ENCODE assay signal across 14 cellular contexts in the genomic region with DNA sequence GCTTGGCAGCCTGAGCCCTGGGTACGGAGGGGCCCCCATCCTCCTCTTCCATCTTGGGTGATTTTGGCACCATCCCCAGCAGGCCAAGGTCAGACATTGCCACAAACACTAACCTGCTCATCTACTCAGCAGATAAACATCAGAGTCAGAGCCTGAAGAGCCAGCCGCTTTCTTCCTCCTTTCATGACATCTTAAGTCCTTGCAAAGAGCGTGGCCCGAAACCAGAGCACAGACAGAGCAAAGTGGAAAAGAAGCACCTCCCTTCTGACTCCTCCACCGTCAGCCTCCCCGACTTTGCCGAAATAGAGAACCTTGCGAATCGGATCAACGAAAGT. TPM values are rescaled to one million over a fixed set of nuclear protein-coding genes. Genes with fewer than 3 reads are reported as not detected.
A peak's percentile ranks its signal among the peaks of the same experiment; 100 is the strongest.
DNase-seq lines count a peak whose midpoint lies in the region; TF ChIP-seq lines count a peak whose summit lies in the region.
"Had no signal": no experiment of that assay in that cellular context is flagged by ENCODE, and none has a peak within 500 bp of the region (broad histone marks: within the 10 kb centered on the region; RNA-seq: fewer than 3 reads in every experiment).

No MANE protein-coding gene starts in this region.

- no peak for TF ChIP-seq CTCF in progenitor cell of endocrine pancreas (IDR thresholded peaks at IDR 0.05; ENCODE audit: unreplicated experiment)

- H3K27me3 ChIP-seq in adipocyte (replicated peaks; ENCODE audit: control insufficient read depth, insufficient read depth, low read length), result no peaks in the 10 kb centered on the region
- H3K27me3 ChIP-seq: right lobe of liver, suprapubic skin had no signal

- peak overlapping the region; percentile 61 for H3K9ac ChIP-seq in adipocyte (ENCODE audit: low read length)

- no peaks in the 10 kb centered on the region for H3K9me3 ChIP-seq in adipocyte (ENCODE audit: control insufficient read depth, low read length)
- H3K9me3 ChIP-seq: right lobe of liver, suprapubic skin had no signal

- peaks cover 3% of the 10 kb centered on the region for H3K9me3 Mint-ChIP-seq in activated CD4-positive, alpha-beta memory T cell treated with anti-CD3 and anti-CD28 coated beads for 36 hours
- peaks cover 4% of the 10 kb centered on the region for H3K9me3 Mint-ChIP-seq in progenitor cell of endocrine pancreas (ENCODE audit: low read depth)
- H3K9me3 Mint-ChIP-seq: H9 had no signal

- CTCF ChIA-PET in activated CD4-positive, alpha-beta memory T cell treated with anti-CD3 and anti-CD28 coated beads for 36 hours (lab: Charles Lee), result interaction anchor here (0.6 to 3.3 kb wide), 28 partner anchors 9 to 586 kb away, joined by 3 to 133 read pairs (median 6); a partner anchor contains a TSS

- POLR2A ChIA-PET in activated CD4-positive, alpha-beta memory T cell treated with anti-CD3 and anti-CD28 coated beads for 36 hours (lab: Charles Lee), result interaction anchor here (1.3 to 1.7 kb wide), 2 partner anchors 21 to 288 kb away, joined by 3 to 5 read pairs; no protein-coding TSS in a partner anchor

- H3K36me3 Mint-ChIP-seq in activated CD4-positive, alpha-beta memory T cell treated with anti-CD3 and anti-CD28 coated beads for 36 hours, result peaks cover 30% of the 10 kb centered on the region
- H3K36me3 Mint-ChIP-seq in progenitor cell of endocrine pancreas (ENCODE audit: insufficient read depth), result peaks cover 8% of the 10 kb centered on the region

- no peak overlapping the region for H3K4me3 ChIP-seq in adipocyte (ENCODE audit: low read length)
- no peak overlapping the region for H3K4me3 ChIP-seq in skin epidermis
- H3K4me3 ChIP-seq: right lobe of liver, suprapubic skin had no signal

- H3K27ac Mint-ChIP-seq in activated CD4-positive, alpha-beta memory T cell treated with anti-CD3 and anti-CD28 coated beads for 36 hours, result peak overlapping the region; percentile 96
- no peak overlapping the region for H3K27ac Mint-ChIP-seq in progenitor cell of endocrine pancreas
- H3K27ac Mint-ChIP-seq: H9 had no signal

- peaks cover 6% of the 10 kb centered on the region for H3K36me3 ChIP-seq in adipocyte (ENCODE audit: control insufficient read depth, insufficient read depth, low read length, severe bottlenecking)
- H3K36me3 ChIP-seq: right lobe of liver had no signal

- peak overlapping the region in 14 of 21 experiments; percentile 1 to 85 (median 60) for H3K27ac ChIP-seq in skin epidermis
- H3K27ac ChIP-seq: right lobe of liver, suprapubic skin had no signal

- DNase-seq in activated CD4-positive, alpha-beta T cell treated with anti-CD3 and anti-CD28 coated beads for 48 hours, result peak; percentile 41
- no peak for DNase-seq in activated CD4-positive, alpha-beta T cell treated with anti-CD3 and anti-CD28 coated beads for 1 hour
- DNase-seq in activated CD4-positive, alpha-beta memory T cell treated with anti-CD3 and anti-CD28 coated beads for 36 hours, result peak; percentile 41
- DNase-seq in adipocyte (ENCODE audit: low read depth) (no peak), activated gamma-delta T cell treated with Interleukin-2 at 50 U/mL for 16 hours (no peak), dermis blood vessel endothelial cell (no peak), progenitor cell of endocrine pancreas (ENCODE audit: low spot score, unreplicated experiment) (no peak)
- DNase-seq: 8988T, Calu3, H9, kidney had no signal

- intact Hi-C loops in activated CD4-positive, alpha-beta memory T cell treated with anti-CD3 and anti-CD28 coated beads for 36 hours (cut with micrococcal nuclease), result loop anchor here (5.0 kb wide), 4 partner anchors 274 to 584 kb away; a partner anchor contains a TSS

- peaks cover 5% of the 10 kb centered on the region for H3K27me3 Mint-ChIP-seq in activated CD4-positive, alpha-beta memory T cell treated with anti-CD3 and anti-CD28 coated beads for 36 hours
- no peaks in the 10 kb centered on the region for H3K27me3 Mint-ChIP-seq in progenitor cell of endocrine pancreas

- H3K4me3 Mint-ChIP-seq in activated CD4-positive, alpha-beta memory T cell treated with anti-CD3 and anti-CD28 coated beads for 36 hours, result peak overlapping the region; percentile 83
- H3K4me3 Mint-ChIP-seq in progenitor cell of endocrine pancreas (ENCODE audit: low read depth), result no peak overlapping the region
- H3K4me3 Mint-ChIP-seq: H9 had no signal

- peaks cover 72% of the 10 kb centered on the region for H3K4me1 Mint-ChIP-seq in activated CD4-positive, alpha-beta memory T cell treated with anti-CD3 and anti-CD28 coated beads for 36 hours (ENCODE audit: low read depth)
- peaks cover 12% of the 10 kb centered on the region for H3K4me1 Mint-ChIP-seq in progenitor cell of endocrine pancreas (ENCODE audit: low read depth)

- H3K4me1 ChIP-seq in adipocyte (ENCODE audit: control insufficient read depth, insufficient read depth, low read length), result peaks cover 24% of the 10 kb centered on the region

RNA-seq across cellular contexts. Expression of a gene that starts 32.8 kb away (rescaled TPM):
- 10 to 100 TPM; 49.0 to 49.1 TPM for total RNA-seq in activated CD4-positive, alpha-beta memory T cell treated with anti-CD3 and anti-CD28 coated beads for 36 hours
- 26.2 and 46.5 TPM in 2 replicates for total RNA-seq in dermis blood vessel endothelial cell
- total RNA-seq in progenitor cell of endocrine pancreas, result 10.7 and 11.1 TPM in 2 replicates

Comparison
In these comparisons a context has a peak if more than half of its experiments do, and no peak if none do; other contexts are left out.
1. DNase-seq: peak in activated CD4-positive, alpha-beta T cell treated with anti-CD3 and anti-CD28 coated beads for 48 hours (single experiment) and activated CD4-positive, alpha-beta memory T cell treated with anti-CD3 and anti-CD28 coated beads for 36 hours (single experiment); none in activated CD4-positive, alpha-beta T cell treated with anti-CD3 and anti-CD28 coated beads for 1 hour (single experiment), adipocyte (single experiment), activated gamma-delta T cell treated with Interleukin-2 at 50 U/mL for 16 hours (single experiment), dermis blood vessel endothelial cell (single experiment) and progenitor cell of endocrine pancreas (single experiment).